In the genomic region with DNA sequence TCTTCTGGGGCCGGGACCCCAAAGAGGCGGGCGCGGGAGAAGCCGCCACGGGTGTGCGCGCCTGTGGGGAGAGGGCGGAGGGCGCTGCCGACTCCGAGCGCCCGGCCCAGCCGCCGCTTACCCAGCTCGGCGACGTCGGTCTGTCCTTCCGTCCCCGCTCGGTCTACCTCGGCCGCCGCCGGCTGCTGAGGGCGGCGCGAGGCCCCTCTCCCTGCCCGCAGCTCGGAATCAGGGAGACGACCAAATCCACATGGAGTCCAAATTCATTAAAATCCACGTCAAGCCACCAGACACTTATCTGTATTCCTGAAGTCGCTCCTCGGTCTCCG, we compare ENCODE assay signal across 8 cellular contexts. TPM values are rescaled to one million over a fixed set of nuclear protein-coding genes. Genes with fewer than 3 reads are reported as not detected.
A peak's percentile ranks its signal among the peaks of the same experiment; 100 is the strongest.
DNase-seq lines count a peak whose midpoint lies in the region; ATAC-seq, FAIRE-seq and TF ChIP-seq lines count a peak whose summit lies in the region.

No MANE protein-coding gene starts in this region.

- no CpG with 5 or more reads among the region's 37 CpGs for WGBS in A549 (ENCODE audit: missing lambda C conversion rate)
- WGBS in heart right ventricle, 2 donors = 0 to 1% methylated on average over 37 of the region's 37 CpGs
- 0 to 1% methylated on average over 37 of the region's 37 CpGs for WGBS in sigmoid colon, 2 donors

- CTCF ChIA-PET in A549 (lab: Yijun Ruan, JAX) = interaction anchor here (0.7 to 15.6 kb wide), 17 partner anchors 9 to 221 kb away, joined by 3 to 417 read pairs (median 6); no protein-coding TSS in a partner anchor

- no peaks in the 10 kb centered on the region; the same call in 2 of the 3 replicates for H3K36me3 Mint-ChIP-seq in GM23338 (ENCODE audit: low read depth)
- no peaks in the 10 kb centered on the region for H3K36me3 Mint-ChIP-seq in activated T-cell treated with anti-CD3 and anti-CD28 coated beads, Interleukin-2, amount 50 U/mL, for 4 hours (ENCODE audit: insufficient read depth)

- H3K9me3 Mint-ChIP-seq in GM23338 = no peaks in the 10 kb centered on the region
- no peaks in the 10 kb centered on the region for H3K9me3 Mint-ChIP-seq in activated T-cell treated with anti-CD3 and anti-CD28 coated beads, Interleukin-2, amount 50 U/mL, for 4 hours

- intact Hi-C loops in heart right ventricle (cut with DNase I) (loop anchor here in 8 of 10 donors (5.0 to 10.0 kb wide), 9 partner anchors 36 to 409 kb away; no protein-coding TSS in a partner anchor), sigmoid colon (cut with DNase I) (loop anchor here (2.0 kb wide), 1 partner anchor 111 kb away; no protein-coding TSS in a partner anchor)

- H3K4me1 Mint-ChIP-seq in GM23338 = peaks cover 31% of the 10 kb centered on the region
- peaks cover 11% of the 10 kb centered on the region for H3K4me1 Mint-ChIP-seq in activated T-cell treated with anti-CD3 and anti-CD28 coated beads, Interleukin-2, amount 50 U/mL, for 4 hours (ENCODE audit: low read depth)

- H3K36me3 ChIP-seq in GM23338 (ENCODE audit: insufficient read depth) (no peaks in the 10 kb centered on the region), heart right ventricle (peaks cover 0 to 2% (median 0%) of the 10 kb centered on the region in 9 donors), sigmoid colon (no peaks in the 10 kb centered on the region)

- peak in 1 of 2 experiments; percentile 21 for DNase-seq in A549 (ENCODE audit: low read depth in 1 of 2, low spot score in 1 of 2)
- peak; percentile 38 for DNase-seq in GM23338 (ENCODE audit: low spot score)
- DNase-seq in activated T-cell treated with anti-CD3 and anti-CD28 coated beads, Interleukin-2, amount 50 U/mL, for 4 hours = no peak
- peak in 1 of 2 donors; percentile 29 for DNase-seq in heart right ventricle
- DNase-seq in sigmoid colon = no peak

- peak; percentile 38 to 47; a peak in 5 of 6 replicates for ATAC-seq in A549
- ATAC-seq in GM23338 = peak; percentile 17
- ATAC-seq in activated T-cell treated with anti-CD3 and anti-CD28 coated beads, Interleukin-2, amount 50 U/mL, for 4 hours = peak; percentile 44 to 59
- peak in 4 of 8 donors; percentile 6 to 60 (median 32) for ATAC-seq in heart right ventricle
- ATAC-seq in HG02884 (IDR thresholded peaks at IDR 0.05; ENCODE audit: unreplicated experiment) = no peak
- no peak for ATAC-seq in GM18873 (IDR thresholded peaks at IDR 0.05; ENCODE audit: low FRiP score, unreplicated experiment)
- ATAC-seq in GM21526 (IDR thresholded peaks at IDR 0.05; ENCODE audit: low FRiP score, unreplicated experiment) = no peak

- H2AFZ ChIP-seq in GM23338 = peak overlapping the region; percentile 98

- H3K9me2 ChIP-seq in GM23338 (ENCODE audit: insufficient read depth) = no peaks in the 10 kb centered on the region

- no peak for TF ChIP-seq CTCF in A549 (IDR thresholded peaks at IDR 0.05)
- TF ChIP-seq CTCF in GM23338 (conservative IDR thresholded peaks at IDR 0.05; ENCODE audit: low read depth in 2 of 2) = no peak
- peak in 1 of 9 donors; percentile 23 for TF ChIP-seq CTCF in heart right ventricle (IDR thresholded peaks at IDR 0.05)
- no peak for TF ChIP-seq CTCF in sigmoid colon (IDR thresholded peaks at IDR 0.05)

- TF ChIP-seq POLR2A in A549 (IDR thresholded peaks at IDR 0.05; ENCODE audit: low read length) (no peak), sigmoid colon (IDR thresholded peaks at IDR 0.05) (no peak)

- no peak overlapping the region for H3K27ac Mint-ChIP-seq in GM23338

- H3K9me3 ChIP-seq in A549 (no peaks in the 10 kb centered on the region), heart right ventricle (no peaks in the 10 kb centered on the region), sigmoid colon (no peaks in the 10 kb centered on the region)

- peaks cover 67% of the 10 kb centered on the region for H3K27me3 ChIP-seq in GM23338 (ENCODE audit: insufficient read depth)
- H3K27me3 ChIP-seq in heart right ventricle = peaks cover 0 to 36% (median 0%) of the 10 kb centered on the region in 7 donors
- no peaks in the 10 kb centered on the region for H3K27me3 ChIP-seq in sigmoid colon

- no peaks in the 10 kb centered on the region for H3K79me2 ChIP-seq in GM23338 (replicated peaks; ENCODE audit: insufficient read depth)

- no peak for TF ChIP-seq EP300 in A549 (IDR thresholded peaks at IDR 0.05)
- no peak for TF ChIP-seq EP300 in sigmoid colon (IDR thresholded peaks at IDR 0.05)

- H3F3A ChIP-seq in GM23338 (replicated peaks; ENCODE audit: low read depth) = no peaks in the 10 kb centered on the region

- H3K4me2 ChIP-seq in A549 (peak overlapping the region; percentile 99), GM23338 (peak overlapping the region; percentile 99)

- peaks cover 28% of the 10 kb centered on the region for H3K27me3 Mint-ChIP-seq in GM23338 (ENCODE audit: insufficient read depth, low read depth, poor library complexity)
- H3K27me3 Mint-ChIP-seq in activated T-cell treated with anti-CD3 and anti-CD28 coated beads, Interleukin-2, amount 50 U/mL, for 4 hours (ENCODE audit: low read depth) = peaks cover 21% of the 10 kb centered on the region

- peak overlapping the region; percentile 88 for H3K4me3 Mint-ChIP-seq in GM23338
- peak overlapping the region; percentile 78 for H3K4me3 Mint-ChIP-seq in activated T-cell treated with anti-CD3 and anti-CD28 coated beads, Interleukin-2, amount 50 U/mL, for 4 hours

- POLR2A ChIA-PET in A549 (lab: Yijun Ruan, JAX) = no interaction called here

- peak overlapping the region; percentile 50 to 80 for H3K27ac ChIP-seq in A549
- no peak overlapping the region for H3K27ac ChIP-seq in GM23338 (ENCODE audit: low read depth)
- H3K27ac ChIP-seq in heart right ventricle = peak overlapping the region; percentile 84 to 98 (median 92)
- H3K27ac ChIP-seq in sigmoid colon = peak overlapping the region; percentile 83 to 91 (median 88)

- H3K4me3 ChIP-seq in A549 (peak overlapping the region; percentile 69), GM23338 (peak overlapping the region; percentile 80), heart right ventricle (peak overlapping the region; percentile 74 to 99 (median 88)), sigmoid colon (peak overlapping the region; percentile 58 to 91 (median 84))

- FAIRE-seq in A549 (lab: Jason Lieb, UNC) = no peak

- H3K4me1 ChIP-seq in A549 (peaks cover 30% of the 10 kb centered on the region), GM23338 (ENCODE audit: insufficient read depth) (peaks cover 20% of the 10 kb centered on the region), heart right ventricle (peaks cover 7 to 69% (median 49%) of the 10 kb centered on the region in 9 donors), sigmoid colon (peaks cover 0 to 54% (median 46%) of the 10 kb centered on the region in 4 donors)

- no peak for TF ChIP-seq RAD21 in A549 (conservative IDR thresholded peaks at IDR 0.05 in 1 of 2, IDR thresholded peaks at IDR 0.05 in 1 of 2)

- peaks cover 6% of the 10 kb centered on the region; the same call in 1 of the 2 replicates for H4K20me1 ChIP-seq in GM23338 (replicated peaks; ENCODE audit: insufficient read depth)

TF ChIP-seq in A549, 52 proteins besides CTCF, POLR2A, EP300 and RAD21 (continues in another document):
- TF ChIP-seq JUN (IDR thresholded peaks at IDR 0.05) (no peak), CBX2 (IDR thresholded peaks at IDR 0.05; ENCODE audit: borderline replicate concordance, low read depth) (no peak), PBX3 (IDR thresholded peaks at IDR 0.05) (no peak), HEYL (CRISPR knock-in tag; IDR thresholded peaks at IDR 0.05) (no peak), TFCP2L1 (CRISPR knock-in tag; IDR thresholded peaks at IDR 0.05) (no peak)

TF ChIP-seq in GM23338, 12 proteins besides CTCF, POLR2A, EP300 and RAD21:
- TF ChIP-seq EZH2 (IDR thresholded peaks at IDR 0.05; ENCODE audit: low read depth, unreplicated experiment) = peak; percentile 45
- TF ChIP-seq ZNF331 (CRISPR knock-in tag; IDR thresholded peaks at IDR 0.05; ENCODE audit: low read depth) = no peak
TF ChIP-seq in GM23338: peak in this region for 1.

RNA-seq across cellular contexts. Expression of gene PLXNA2, which starts 0.7 kb away (rescaled TPM):
- polyA plus RNA-seq in A549 (2011; rRNA removed) (0.87 and 1.9 TPM in 2 replicates), A549 (2017; fragmentation: RNase III; extraction: RNeasy Plus Mini Kit Qiagen cat#74134 plus additional on column Dnase treatment) (0.36 to 0.62 TPM (median 0.45 TPM) in 3 replicates), GM23338 (2016; fragmentation: Nextera tagmentation; extraction: Ambion mirVana) (0.40 and 0.45 TPM in 2 replicates), heart right ventricle (10 to 100 TPM in 1 of 2 donors, 1 to 10 TPM in 1; 6.1 to 11.0 TPM), sigmoid colon (10 to 100 TPM in 1 of 3 donors, 1 to 10 TPM in 2; 2.4 to 14.2 (median 4.9) TPM)
- 0.28 and 0.31 TPM in 2 replicates for polyA plus RNA-seq in A549 (2012; cell fraction: cytosol; rRNA removed)
- polyA plus RNA-seq in A549 (2012; cell fraction: nucleus; rRNA removed) = 1.0 and 1.2 TPM in 2 replicates
- polyA minus RNA-seq in A549 (2011; rRNA and poly(A)+ RNA removed) = 4.7 and 5.2 TPM in 2 replicates
- total RNA-seq in GM23338 (2014; rRNA removed; shearing (Covaris generic)) = 1.8 and 3.2 TPM in 2 replicates
- total RNA-seq in activated T-cell treated with anti-CD3 and anti-CD28 coated beads, Interleukin-2, amount 50 U/mL, for 4 hours = under 1 TPM; 0.15 to 0.71 (median 0.35) TPM
- total RNA-seq in heart right ventricle (10 to 100 TPM; 13.4 to 31.6 (median 18.3) TPM), sigmoid colon (10 to 100 TPM in 2 of 4 donors, 1 to 10 TPM in 2; 5.1 to 16.1 (median 8.4) TPM)

Comparison
In these comparisons a context has a peak if more than half of its experiments do, and no peak if none do; other contexts are left out.
1. ATAC-seq: peak in A549 (2 of 2), GM23338 (single experiment) and activated T-cell treated with anti-CD3 and anti-CD28 coated beads, Interleukin-2, amount 50 U/mL, for 4 hours (2 of 2); none in HG02884 (single experiment), GM18873 (single experiment) and GM21526 (single experiment).
2. Peak in every context shown above with its lines, with median percentiles within 50 percentile points of each other: H3K4me3 ChIP-seq.